In genomic region chr16:86563489-86564345, GRCh38 we compare ENCODE assay signal across 8 cellular contexts. TPM values are rescaled to one million over a fixed set of nuclear protein-coding genes. Genes with fewer than 3 reads are reported as not detected.
DNase-seq lines count a peak whose midpoint lies in the region; ATAC-seq and TF ChIP-seq lines count a peak whose summit lies in the region.

No MANE protein-coding gene starts in this region.

- no peak for TF ChIP-seq POLR2A in stomach (IDR thresholded peaks at IDR 0.05)

- H3K36me3 Mint-ChIP-seq in neural progenitor cell: no peaks in the 10 kb centered on the region

- H3K27me3 ChIP-seq in BJ (ENCODE audit: control insufficient read depth, insufficient read depth, low read length) (peaks cover 4% of the 10 kb centered on the region), neural progenitor cell (peaks cover 58% of the 10 kb centered on the region), stomach (peaks cover 39 to 86% (median 58%) of the 10 kb centered on the region in 3 donors)

- H4K20me1 ChIP-seq in neural progenitor cell (ENCODE audit: low read depth): peaks cover 30% of the 10 kb centered on the region

- peaks cover 45% of the 10 kb centered on the region for H3K27me3 Mint-ChIP-seq in neural progenitor cell (ENCODE audit: insufficient read depth, low read depth)

- H3K4me1 Mint-ChIP-seq in neural progenitor cell: peaks cover 16% of the 10 kb centered on the region

- H3K4me2 ChIP-seq in neural progenitor cell: peak overlapping the region; percentile 75

- H3K9ac ChIP-seq in neural progenitor cell: no peak overlapping the region

- H3K79me2 ChIP-seq in neural progenitor cell (ENCODE audit: low read depth): no peaks in the 10 kb centered on the region

- TF ChIP-seq CTCF in BJ (IDR thresholded peaks at IDR 0.05; ENCODE audit: insufficient read depth, low read depth, low read length): peak; percentile 100
- peak; percentile 100 for TF ChIP-seq CTCF in fibroblast of the aortic adventitia (IDR thresholded peaks at IDR 0.05; ENCODE audit: insufficient read depth, low read length)
- peak; percentile 100 for TF ChIP-seq CTCF in neural progenitor cell (IDR thresholded peaks at IDR 0.05)
- peak in 6 of 7 experiments; percentile 85 to 100 (median 100) for TF ChIP-seq CTCF in stomach (IDR thresholded peaks at IDR 0.05)

- peak overlapping the region; percentile 74 for H3K4me3 Mint-ChIP-seq in neural progenitor cell

- H3F3A ChIP-seq in neural progenitor cell (ENCODE audit: low read depth): peaks cover 22% of the 10 kb centered on the region

- no peaks in the 10 kb centered on the region for H3K9me3 ChIP-seq in neural progenitor cell (ENCODE audit: low read depth)
- no peaks in the 10 kb centered on the region for H3K9me3 ChIP-seq in stomach

- DNase-seq in BJ (ENCODE audit: low read depth) (no peak), LHCN-M2 (ENCODE audit: low read depth) (peak; percentile 91), RPMI7951 (ENCODE audit: low read depth) (peak; percentile 81), activated T-helper 1 cell treated with Interleukin-2 at 50 U/mL for 16 hours (ENCODE audit: low read depth) (peak; percentile 67), fibroblast of the aortic adventitia (ENCODE audit: low read depth) (peak; percentile 93), neural progenitor cell (ENCODE audit: low spot score) (peak; percentile 95), stomach (peak; percentile 94)

- POLR2A ChIA-PET in BJ (lab: Charles Lee): no interaction called here

- H3K36me3 ChIP-seq in BJ (ENCODE audit: control insufficient read depth, insufficient read depth, low read length): no peaks in the 10 kb centered on the region
- no peaks in the 10 kb centered on the region for H3K36me3 ChIP-seq in neural progenitor cell
- no peaks in the 10 kb centered on the region for H3K36me3 ChIP-seq in stomach

- peak overlapping the region; percentile 87 for H2AFZ ChIP-seq in neural progenitor cell (replicated peaks)

- no peak for TF ChIP-seq EP300 in stomach (IDR thresholded peaks at IDR 0.05)

- H3K4me3 ChIP-seq in BJ (ENCODE audit: low read depth, low read length) (peak overlapping the region; percentile 26), fibroblast of the aortic adventitia (ENCODE audit: low read depth, low read length) (peak overlapping the region; percentile 62), neural progenitor cell (peak overlapping the region; percentile 33), stomach (peak overlapping the region in 1 of 4 donors; percentile 14)

- CTCF ChIA-PET in BJ (lab: Yijun Ruan, JAX): interaction anchor here (0.6 to 4.6 kb wide), 43 partner anchors 9 to 827 kb away, joined by 3 to 117 read pairs (median 4); partner anchors contain the start of genes C16orf95 and MTHFSD

- intact Hi-C loops in stomach (cut with DNase I; ENCODE audit: low total_unique reads): loop anchor here (5.0 kb wide), 1 partner anchor 719 kb away; no protein-coding TSS in a partner anchor

- H3K4me1 ChIP-seq in neural progenitor cell: peaks cover 21% of the 10 kb centered on the region
- H3K4me1 ChIP-seq in stomach: peaks cover 12 to 45% (median 32%) of the 10 kb centered on the region in 4 donors

- no peak overlapping the region for H3K27ac Mint-ChIP-seq in neural progenitor cell

- 0 to 1% (median 1%) methylated on average over 40 to 41 of the region's 41 CpGs for WGBS in stomach, 5 donors

- H3K27ac ChIP-seq in neural progenitor cell (no peak overlapping the region), stomach (no peak overlapping the region)

- ATAC-seq in GM19468 (IDR thresholded peaks at IDR 0.05; ENCODE audit: extremely low read depth, unreplicated experiment): peak; percentile 68

- H3K9me3 Mint-ChIP-seq in neural progenitor cell: no peaks in the 10 kb centered on the region

RNA-seq across cellular contexts. Expression of gene FOXC2, which starts 2.9 kb away (rescaled TPM):
- 0.39 and 0.63 TPM in 2 replicates for polyA plus RNA-seq in BJ (2011; rRNA removed)
- 0.76 and 1.2 TPM in 2 replicates for polyA minus RNA-seq in BJ (2011; rRNA and poly(A)+ RNA removed)
- total RNA-seq in LHCN-M2 (2014; rRNA removed): 5.1 and 8.3 TPM in 2 replicates
- polyA plus RNA-seq in LHCN-M2 (2012): 22.1 TPM
- total RNA-seq in RPMI7951 (2014; rRNA removed; shearing (Covaris generic)): 1.3 and 1.6 TPM in 2 replicates
- total RNA-seq in fibroblast of the aortic adventitia (ENCODE audit: low replicate concordance): 5.2 TPM in 1 of 2 replicates, not detected in the other
- total RNA-seq in neural progenitor cell (ENCODE audit: low replicate concordance): not detected in 2 replicates
- total RNA-seq in stomach: under 1 TPM in 1 of 5 donors, not detected in 4; 0.18 TPM
- under 1 TPM in 2 of 3 donors, not detected in 1; 0.08 to 0.12 TPM for polyA plus RNA-seq in stomach

RNA-seq across cellular contexts. Expression of gene MTHFSD, which starts 8.7 kb away (rescaled TPM):
- 16.0 and 17.2 TPM in 2 replicates for polyA plus RNA-seq in BJ (2011; rRNA removed)
- polyA minus RNA-seq in BJ (2011; rRNA and poly(A)+ RNA removed): 16.3 and 17.8 TPM in 2 replicates
- total RNA-seq in LHCN-M2 (2014; rRNA removed): 10.5 and 15.0 TPM in 2 replicates
- polyA plus RNA-seq in LHCN-M2 (2012): 8.4 TPM
- total RNA-seq in RPMI7951 (2014; rRNA removed; shearing (Covaris generic)): 6.1 and 8.8 TPM in 2 replicates
- 5.7 and 15.9 TPM in 2 replicates for total RNA-seq in fibroblast of the aortic adventitia (ENCODE audit: low replicate concordance)
- total RNA-seq in neural progenitor cell (ENCODE audit: low replicate concordance): 17.4 and 34.6 TPM in 2 replicates
- total RNA-seq in stomach: 10 to 100 TPM in 2 of 5 donors, 1 to 10 TPM in 3; 3.5 to 23.1 (median 8.0) TPM
- 10 to 100 TPM in 1 of 3 donors, 1 to 10 TPM in 2; 4.8 to 13.0 (median 7.0) TPM for polyA plus RNA-seq in stomach

RNA-seq across cellular contexts. Expression of gene FOXL1, which starts 14.6 kb away (rescaled TPM):
- polyA plus RNA-seq in BJ (2011; rRNA removed) (4.3 and 4.9 TPM in 2 replicates), stomach (1 to 10 TPM in 2 of 3 donors, under 1 TPM in 1; 0.60 to 6.7 (median 5.2) TPM)
- polyA minus RNA-seq in BJ (2011; rRNA and poly(A)+ RNA removed): 2.4 and 2.8 TPM in 2 replicates
- total RNA-seq in LHCN-M2 (2014; rRNA removed) (4.1 and 5.3 TPM in 2 replicates), fibroblast of the aortic adventitia (ENCODE audit: low replicate concordance) (0.90 and 5.8 TPM in 2 replicates), neural progenitor cell (ENCODE audit: low replicate concordance) (0.07 and 0.31 TPM in 2 replicates), stomach (10 to 100 TPM in 1 of 5 donors, 1 to 10 TPM in 2, not detected in 2; 3.0 to 12.7 (median 5.1) TPM)
- 1.7 TPM for polyA plus RNA-seq in LHCN-M2 (2012)
- 4.3 and 5.7 TPM in 2 replicates for total RNA-seq in RPMI7951 (2014; rRNA removed; shearing (Covaris generic))

RNA-seq across cellular contexts. Expression of gene FOXF1, which starts 53.4 kb away (rescaled TPM):
- polyA plus RNA-seq in BJ (2011; rRNA removed) (6.0 and 7.7 TPM in 2 replicates), stomach (10 to 100 TPM; 15.7 to 18.2 (median 17.7) TPM)
- 4.8 and 6.0 TPM in 2 replicates for polyA minus RNA-seq in BJ (2011; rRNA and poly(A)+ RNA removed)
- total RNA-seq in LHCN-M2 (2014; rRNA removed) (not detected in 2 replicates), fibroblast of the aortic adventitia (ENCODE audit: low replicate concordance) (1.6 and 3.0 TPM in 2 replicates), neural progenitor cell (ENCODE audit: low replicate concordance) (not detected in 2 replicates), stomach (10 to 100 TPM; 18.4 to 37.9 (median 26.9) TPM)
- not detected for polyA plus RNA-seq in LHCN-M2 (2012)
- total RNA-seq in RPMI7951 (2014; rRNA removed; shearing (Covaris generic)): 2.1 and 3.0 TPM in 2 replicates
